ENCODE assay signal across 20 cellular contexts in the genomic region with DNA sequence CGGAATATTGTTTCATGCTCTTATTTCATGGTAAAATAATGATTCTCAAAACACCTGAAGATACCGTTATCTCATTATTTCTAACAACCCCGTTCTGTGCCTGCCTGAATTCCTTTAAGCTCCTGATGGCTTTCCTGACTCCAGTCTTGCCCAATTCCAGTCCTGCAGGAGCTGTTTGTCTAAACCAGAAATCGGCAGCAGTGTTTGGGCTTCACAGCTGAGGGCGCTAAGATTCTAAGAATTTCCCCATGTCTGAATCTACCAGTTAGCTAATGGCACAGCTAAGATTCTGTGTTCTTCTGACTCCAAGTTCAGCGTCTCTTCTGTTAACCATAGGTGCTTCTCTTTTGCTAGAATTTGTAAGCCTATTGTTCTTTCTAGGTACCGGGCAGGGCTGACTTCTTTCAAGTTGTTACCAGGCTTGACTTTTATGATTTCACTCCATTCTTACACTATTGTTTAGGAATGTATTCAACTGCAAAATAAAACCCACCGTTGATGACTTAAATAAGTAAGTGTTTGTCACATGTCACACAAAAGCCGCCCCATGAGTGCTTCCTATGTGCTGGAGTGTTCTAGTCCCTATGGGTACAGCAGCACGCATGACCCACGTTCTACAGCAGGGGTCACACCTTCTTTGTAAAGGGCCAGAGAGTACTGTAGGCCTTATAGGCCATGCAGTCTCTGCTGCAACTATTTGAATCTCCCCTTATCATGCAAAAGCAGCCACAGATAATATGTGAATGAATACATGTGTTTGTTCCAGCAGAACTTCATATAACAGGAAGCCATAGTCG.
DNase-seq lines count a peak whose midpoint lies in the region; ATAC-seq and TF ChIP-seq lines count a peak whose summit lies in the region.
"Had no signal": no experiment of that assay in that cellular context is flagged by ENCODE, and none has a peak within 500 bp of the region (broad histone marks: within the 10 kb centered on the region; RNA-seq: fewer than 3 reads in every experiment).

No MANE protein-coding gene starts in this region.

- peaks cover 6% of the 10 kb centered on the region for H3K27me3 Mint-ChIP-seq in HFFc6 (ENCODE audit: insufficient read depth)
- no peaks in the 10 kb centered on the region for H3K27me3 Mint-ChIP-seq in mesothelial cell of epicardium (ENCODE audit: low read depth)

- no peaks in the 10 kb centered on the region for H3K9me3 Mint-ChIP-seq in HFFc6
- no peaks in the 10 kb centered on the region for H3K9me3 Mint-ChIP-seq in mesothelial cell of epicardium
- H3K9me3 Mint-ChIP-seq: activated T-cell treated with anti-CD3 and anti-CD28 coated beads, Interleukin-2, amount 50 U/mL, for 4 hours; immature natural killer cell; memory B cell; neural progenitor cell; T-cell had no signal

- H3K4me3 Mint-ChIP-seq in HFFc6 (no peak overlapping the region), mesothelial cell of epicardium (no peak overlapping the region)
- H3K4me3 Mint-ChIP-seq: activated T-cell treated with anti-CD3 and anti-CD28 coated beads, Interleukin-2, amount 50 U/mL, for 4 hours; immature natural killer cell; memory B cell; neural progenitor cell; T-cell had no signal

- no peaks in the 10 kb centered on the region for H3K4me1 ChIP-seq in DND-41 (ENCODE audit: insufficient read depth, low read length)
- H3K4me1 ChIP-seq: BLaER1 had no signal

- H3K79me2 ChIP-seq in DND-41 (ENCODE audit: insufficient read depth, low read length) = no peaks in the 10 kb centered on the region

- no peaks in the 10 kb centered on the region for H3K27me3 ChIP-seq in DND-41 (ENCODE audit: insufficient read depth, low read length, poor library complexity)
- no peaks in the 10 kb centered on the region for H3K27me3 ChIP-seq in H7 (ENCODE audit: control insufficient read depth, insufficient read depth, low read length)
- H3K27me3 ChIP-seq: BLaER1, neural progenitor cell had no signal

- no peak overlapping the region for H3K9ac ChIP-seq in DND-41 (ENCODE audit: low read depth, low read length)
- H3K9ac ChIP-seq: BLaER1, neural progenitor cell had no signal

- H3K4me2 ChIP-seq in DND-41 (ENCODE audit: insufficient read depth, low read length) = no peak overlapping the region
- H3K4me2 ChIP-seq: BLaER1, neural progenitor cell had no signal

- no peak for ATAC-seq in DND-41 (ENCODE audit: insufficient read depth, low read depth)
- ATAC-seq: activated T-cell treated with anti-CD3 and anti-CD28 coated beads, Interleukin-2, amount 50 U/mL, for 4 hours; T-cell had no signal

- no peaks in the 10 kb centered on the region for H3K36me3 ChIP-seq in DND-41 (ENCODE audit: insufficient read depth, low read length)
- no peaks in the 10 kb centered on the region for H3K36me3 ChIP-seq in H7 (replicated peaks; ENCODE audit: control insufficient read depth, insufficient read depth, low read length)
- H3K36me3 ChIP-seq: neural progenitor cell, thoracic aorta had no signal

- TF ChIP-seq CTCF in DND-41 (IDR thresholded peaks at IDR 0.05; ENCODE audit: borderline replicate concordance, extremely low read depth, low read length, poor library complexity, severe bottlenecking) (peak; percentile 28), HFFc6 (IDR thresholded peaks at IDR 0.05) (no peak), mesothelial cell of epicardium (IDR thresholded peaks at IDR 0.05; ENCODE audit: unreplicated experiment) (no peak)

- no peaks in the 10 kb centered on the region for H3K9me3 ChIP-seq in DND-41 (ENCODE audit: insufficient read depth, low read length, severe bottlenecking)
- H3K9me3 ChIP-seq: BLaER1, thoracic aorta had no signal

- H2AFZ ChIP-seq in DND-41 (ENCODE audit: low read depth, low read length) = no peak overlapping the region
- H2AFZ ChIP-seq: neural progenitor cell had no signal

- no peaks in the 10 kb centered on the region for H4K20me1 ChIP-seq in DND-41 (ENCODE audit: insufficient read depth, low read length)
- H4K20me1 ChIP-seq: BLaER1 had no signal

- H3K27ac Mint-ChIP-seq in HFFc6 (0 out of 2 replicates have a peak overlapping the region, but pooled peaks have one; percentile 6), mesothelial cell of epicardium (peak overlapping the region; percentile 26)
- H3K27ac Mint-ChIP-seq: immature natural killer cell, memory B cell, neural progenitor cell, T-cell had no signal

- DNase-seq in DND-41 = no peak
- DNase-seq in HFFc6 = no peak
- peak; percentile 44 for DNase-seq in amniotic epithelial cell (ENCODE audit: low read depth)
- DNase-seq in mesothelial cell of epicardium (ENCODE audit: low spot score in 2 of 2, unreplicated experiment in 2 of 2) = no peak
- no peak for DNase-seq in H7
- no peak for DNase-seq in T-helper 2 cell
- DNase-seq in GF-D8 (lab: John Stamatoyannopoulos, UW) = no peak
- DNase-seq: activated CD4-positive, alpha-beta T cell treated with anti-CD3 and anti-CD28 coated beads for 4 hours; activated T-cell treated with anti-CD3 and anti-CD28 coated beads, Interleukin-2, amount 50 U/mL, for 4 hours; central memory CD4-positive, alpha-beta T cell; immature natural killer cell; NCI-H1694; NCI-H526 treated with DMSO at 0.1 percent for 48 hours; stimulated activated CD4-positive, alpha-beta T cell treated with anti-CD3 and anti-CD28 coated beads, Interleukin-1b, Interleukin-23, amount 100 ng/mL, for 48 hours had no signal

- no peak overlapping the region for H3K4me3 ChIP-seq in DND-41 (ENCODE audit: low read depth in 1 of 2, low read length in 2 of 2)
- H3K4me3 ChIP-seq in H7 (ENCODE audit: insufficient read depth, low read depth, low read length) = no peak overlapping the region
- H3K4me3 ChIP-seq: BLaER1, neural progenitor cell, thoracic aorta had no signal

- H3K4me1 Mint-ChIP-seq in HFFc6 (ENCODE audit: low read depth) = no peaks in the 10 kb centered on the region
- peaks cover 4% of the 10 kb centered on the region for H3K4me1 Mint-ChIP-seq in mesothelial cell of epicardium
- H3K4me1 Mint-ChIP-seq: immature natural killer cell, memory B cell, T-cell had no signal

- H3K27ac ChIP-seq in DND-41 (ENCODE audit: low read length) = no peak overlapping the region
- H3K27ac ChIP-seq: BLaER1, neural progenitor cell, RWPE1, thoracic aorta had no signal

- H3K36me3 Mint-ChIP-seq in HFFc6 (ENCODE audit: low read depth) (peaks cover 22% of the 10 kb centered on the region), mesothelial cell of epicardium (peaks cover 15% of the 10 kb centered on the region)
- H3K36me3 Mint-ChIP-seq: immature natural killer cell, memory B cell, T-cell had no signal
